ENCODE assay signal across 13 cellular contexts in genomic region chr6:125444234-125444949, GRCh38.
A peak's percentile ranks its signal among the peaks of the same experiment; 100 is the strongest.
DNase-seq lines count a peak whose midpoint lies in the region; ATAC-seq and TF ChIP-seq lines count a peak whose summit lies in the region.
"Had no signal": no experiment of that assay in that cellular context is flagged by ENCODE, and none has a peak within 500 bp of the region (broad histone marks: within the 10 kb centered on the region; RNA-seq: fewer than 3 reads in every experiment).

No MANE protein-coding gene starts in this region.

- no peak for ATAC-seq in HG03521 (IDR thresholded peaks at IDR 0.05; ENCODE audit: unreplicated experiment)
- ATAC-seq: activated CD8-positive, alpha-beta T cell treated with anti-CD3 and anti-CD28 coated beads, Interleukin-2, amount 10 ng/mL, durations not matched to agents 7 days and 5 days; T-helper 17 cell had no signal

- DNase-seq in SHP77 treated with DMSO at 0.1 percent for 48 hours (lab: John Stamatoyannopoulos, UW) = peak; percentile 6
- DNase-seq in endothelial cell (ENCODE audit: low spot score) = no peak
- peak; percentile 31 for DNase-seq in medulla oblongata (ENCODE audit: extremely low spot score)
- no peak for DNase-seq in stomach
- DNase-seq in SIG-M5 (lab: John Stamatoyannopoulos, UW) = no peak
- no peak for DNase-seq in GM13976 (ENCODE audit: low spot score)
- no peak for DNase-seq in Peyer's patch
- DNase-seq: activated CD8-positive, alpha-beta T cell treated with anti-CD3 and anti-CD28 coated beads, Interleukin-2, amount 10 ng/mL, durations not matched to agents 7 days and 5 days; activated naive CD4-positive, alpha-beta T cell treated with anti-CD3 and anti-CD28 coated beads, Interleukin-2, amount 10 ng/mL, durations not matched to agents 7 days and 5 days; CD4-positive, CD25-positive, alpha-beta regulatory T cell; NCI-H1417 treated with DMSO at 0.1 percent for 48 hours; T-helper 17 cell had no signal

- H3K36me3 Mint-ChIP-seq in endothelial cell (ENCODE audit: low read depth, unreplicated experiment) = no peaks in the 10 kb centered on the region
- H3K36me3 Mint-ChIP-seq: activated naive CD4-positive, alpha-beta T cell treated with anti-CD3 and anti-CD28 coated beads, Interleukin-2, amount 10 ng/mL, durations not matched to agents 7 days and 5 days; CD4-positive, CD25-positive, alpha-beta regulatory T cell had no signal

- peaks cover 13% of the 10 kb centered on the region for H3K4me1 Mint-ChIP-seq in endothelial cell (ENCODE audit: unreplicated experiment)
- H3K4me1 Mint-ChIP-seq: activated naive CD4-positive, alpha-beta T cell treated with anti-CD3 and anti-CD28 coated beads, Interleukin-2, amount 10 ng/mL, durations not matched to agents 7 days and 5 days; CD4-positive, CD25-positive, alpha-beta regulatory T cell; T-helper 17 cell had no signal

- peak overlapping the region; percentile 65 for H3K27ac Mint-ChIP-seq in endothelial cell (ENCODE audit: unreplicated experiment)
- H3K27ac Mint-ChIP-seq: activated CD8-positive, alpha-beta T cell treated with anti-CD3 and anti-CD28 coated beads, Interleukin-2, amount 10 ng/mL, durations not matched to agents 7 days and 5 days; activated naive CD4-positive, alpha-beta T cell treated with anti-CD3 and anti-CD28 coated beads, Interleukin-2, amount 10 ng/mL, durations not matched to agents 7 days and 5 days; CD4-positive, CD25-positive, alpha-beta regulatory T cell; T-helper 17 cell had no signal

- TF ChIP-seq CTCF in endothelial cell (IDR thresholded peaks at IDR 0.05; ENCODE audit: unreplicated experiment) (no peak), stomach (IDR thresholded peaks at IDR 0.05) (no peak), GM13976 (IDR thresholded peaks at IDR 0.05; ENCODE audit: borderline replicate concordance, control extremely low read depth, extremely low read depth, insufficient read depth, missing control alignments) (no peak), Peyer's patch (IDR thresholded peaks at IDR 0.05) (no peak)

- H3K4me3 Mint-ChIP-seq in endothelial cell (ENCODE audit: unreplicated experiment) = no peak overlapping the region
- H3K4me3 Mint-ChIP-seq: activated CD8-positive, alpha-beta T cell treated with anti-CD3 and anti-CD28 coated beads, Interleukin-2, amount 10 ng/mL, durations not matched to agents 7 days and 5 days; activated naive CD4-positive, alpha-beta T cell treated with anti-CD3 and anti-CD28 coated beads, Interleukin-2, amount 10 ng/mL, durations not matched to agents 7 days and 5 days; CD4-positive, CD25-positive, alpha-beta regulatory T cell; T-helper 17 cell had no signal

- H3K27ac ChIP-seq in stomach = peak overlapping the region in 3 of 5 donors; percentile 19 to 34 (median 33)
- peak overlapping the region in 2 of 4 donors; percentile 25 to 48 for H3K27ac ChIP-seq in Peyer's patch

- H3K4me1 ChIP-seq in stomach (peaks cover 0 to 9% (median 3%) of the 10 kb centered on the region in 4 donors), Peyer's patch (no peaks in the 10 kb centered on the region)

- no peak for TF ChIP-seq EP300 in stomach (IDR thresholded peaks at IDR 0.05)

- H3K4me3 ChIP-seq in stomach (no peak overlapping the region), Peyer's patch (no peak overlapping the region)

- H3K36me3 ChIP-seq in stomach = no peaks in the 10 kb centered on the region
- no peaks in the 10 kb centered on the region for H3K36me3 ChIP-seq in Peyer's patch

- H3K9me3 Mint-ChIP-seq in endothelial cell (ENCODE audit: unreplicated experiment) = no peaks in the 10 kb centered on the region
- H3K9me3 Mint-ChIP-seq: activated naive CD4-positive, alpha-beta T cell treated with anti-CD3 and anti-CD28 coated beads, Interleukin-2, amount 10 ng/mL, durations not matched to agents 7 days and 5 days had no signal

- H3K27me3 ChIP-seq in stomach = no peaks in the 10 kb centered on the region
- H3K27me3 ChIP-seq in Peyer's patch = no peaks in the 10 kb centered on the region

- intact Hi-C loops in stomach (cut with DNase I; ENCODE audit: low total_unique reads) = no loop called here

- peaks cover 3% of the 10 kb centered on the region for H3K27me3 Mint-ChIP-seq in endothelial cell (ENCODE audit: unreplicated experiment)

- H3K9me3 ChIP-seq in stomach = peaks cover 0 to 5% (median 0%) of the 10 kb centered on the region in 4 donors
- no peaks in the 10 kb centered on the region for H3K9me3 ChIP-seq in Peyer's patch

- TF ChIP-seq POLR2A in stomach (IDR thresholded peaks at IDR 0.05) (no peak), Peyer's patch (IDR thresholded peaks at IDR 0.05) (no peak)

- 32 to 52% (median 46%) methylated on average over 15 of the region's 15 CpGs for WGBS in stomach, 5 donors

- in situ Hi-C loops in GM13976 (cut with MboI; ENCODE audit: low sequenced_read_pairs, unreplicated experiment) = no loop called here

Comparison
In these comparisons a context has a peak if more than half of its experiments do, and no peak if none do; other contexts are left out.
1. DNase-seq: peak in SHP77 treated with DMSO at 0.1 percent for 48 hours (single experiment) and medulla oblongata (single experiment); none in endothelial cell (single experiment), stomach (single experiment), SIG-M5 (single experiment), GM13976 (single experiment) and Peyer's patch (0 of 3).